Comparison of ENCODE assay signal across 2 cellular contexts in the genomic region with DNA sequence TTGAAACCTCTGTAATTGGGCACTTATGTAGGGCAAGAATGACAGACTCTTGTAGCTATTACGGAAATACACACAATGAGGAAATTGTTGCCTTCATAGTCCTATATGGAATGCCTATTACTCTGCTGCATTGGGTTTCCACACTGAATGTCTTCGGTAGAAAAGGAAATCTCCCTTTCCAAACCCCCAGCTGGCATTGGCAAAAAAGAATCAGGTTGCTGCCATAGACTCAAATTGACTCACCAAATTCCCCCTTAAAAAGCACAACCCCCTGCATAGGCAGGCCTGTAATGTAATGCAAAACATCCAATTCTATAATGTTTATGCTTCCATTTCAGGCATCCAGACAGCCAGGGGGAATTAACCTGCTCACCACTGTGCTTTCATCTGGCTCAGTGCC.
TF ChIP-seq lines count a peak whose summit lies in the region.

No MANE protein-coding gene starts in this region.

TF ChIP-seq in GM23338, 12 proteins besides CTCF, POLR2A, EP300 and RAD21 (continued from another document):
- TF ChIP-seq, protein P1, sequence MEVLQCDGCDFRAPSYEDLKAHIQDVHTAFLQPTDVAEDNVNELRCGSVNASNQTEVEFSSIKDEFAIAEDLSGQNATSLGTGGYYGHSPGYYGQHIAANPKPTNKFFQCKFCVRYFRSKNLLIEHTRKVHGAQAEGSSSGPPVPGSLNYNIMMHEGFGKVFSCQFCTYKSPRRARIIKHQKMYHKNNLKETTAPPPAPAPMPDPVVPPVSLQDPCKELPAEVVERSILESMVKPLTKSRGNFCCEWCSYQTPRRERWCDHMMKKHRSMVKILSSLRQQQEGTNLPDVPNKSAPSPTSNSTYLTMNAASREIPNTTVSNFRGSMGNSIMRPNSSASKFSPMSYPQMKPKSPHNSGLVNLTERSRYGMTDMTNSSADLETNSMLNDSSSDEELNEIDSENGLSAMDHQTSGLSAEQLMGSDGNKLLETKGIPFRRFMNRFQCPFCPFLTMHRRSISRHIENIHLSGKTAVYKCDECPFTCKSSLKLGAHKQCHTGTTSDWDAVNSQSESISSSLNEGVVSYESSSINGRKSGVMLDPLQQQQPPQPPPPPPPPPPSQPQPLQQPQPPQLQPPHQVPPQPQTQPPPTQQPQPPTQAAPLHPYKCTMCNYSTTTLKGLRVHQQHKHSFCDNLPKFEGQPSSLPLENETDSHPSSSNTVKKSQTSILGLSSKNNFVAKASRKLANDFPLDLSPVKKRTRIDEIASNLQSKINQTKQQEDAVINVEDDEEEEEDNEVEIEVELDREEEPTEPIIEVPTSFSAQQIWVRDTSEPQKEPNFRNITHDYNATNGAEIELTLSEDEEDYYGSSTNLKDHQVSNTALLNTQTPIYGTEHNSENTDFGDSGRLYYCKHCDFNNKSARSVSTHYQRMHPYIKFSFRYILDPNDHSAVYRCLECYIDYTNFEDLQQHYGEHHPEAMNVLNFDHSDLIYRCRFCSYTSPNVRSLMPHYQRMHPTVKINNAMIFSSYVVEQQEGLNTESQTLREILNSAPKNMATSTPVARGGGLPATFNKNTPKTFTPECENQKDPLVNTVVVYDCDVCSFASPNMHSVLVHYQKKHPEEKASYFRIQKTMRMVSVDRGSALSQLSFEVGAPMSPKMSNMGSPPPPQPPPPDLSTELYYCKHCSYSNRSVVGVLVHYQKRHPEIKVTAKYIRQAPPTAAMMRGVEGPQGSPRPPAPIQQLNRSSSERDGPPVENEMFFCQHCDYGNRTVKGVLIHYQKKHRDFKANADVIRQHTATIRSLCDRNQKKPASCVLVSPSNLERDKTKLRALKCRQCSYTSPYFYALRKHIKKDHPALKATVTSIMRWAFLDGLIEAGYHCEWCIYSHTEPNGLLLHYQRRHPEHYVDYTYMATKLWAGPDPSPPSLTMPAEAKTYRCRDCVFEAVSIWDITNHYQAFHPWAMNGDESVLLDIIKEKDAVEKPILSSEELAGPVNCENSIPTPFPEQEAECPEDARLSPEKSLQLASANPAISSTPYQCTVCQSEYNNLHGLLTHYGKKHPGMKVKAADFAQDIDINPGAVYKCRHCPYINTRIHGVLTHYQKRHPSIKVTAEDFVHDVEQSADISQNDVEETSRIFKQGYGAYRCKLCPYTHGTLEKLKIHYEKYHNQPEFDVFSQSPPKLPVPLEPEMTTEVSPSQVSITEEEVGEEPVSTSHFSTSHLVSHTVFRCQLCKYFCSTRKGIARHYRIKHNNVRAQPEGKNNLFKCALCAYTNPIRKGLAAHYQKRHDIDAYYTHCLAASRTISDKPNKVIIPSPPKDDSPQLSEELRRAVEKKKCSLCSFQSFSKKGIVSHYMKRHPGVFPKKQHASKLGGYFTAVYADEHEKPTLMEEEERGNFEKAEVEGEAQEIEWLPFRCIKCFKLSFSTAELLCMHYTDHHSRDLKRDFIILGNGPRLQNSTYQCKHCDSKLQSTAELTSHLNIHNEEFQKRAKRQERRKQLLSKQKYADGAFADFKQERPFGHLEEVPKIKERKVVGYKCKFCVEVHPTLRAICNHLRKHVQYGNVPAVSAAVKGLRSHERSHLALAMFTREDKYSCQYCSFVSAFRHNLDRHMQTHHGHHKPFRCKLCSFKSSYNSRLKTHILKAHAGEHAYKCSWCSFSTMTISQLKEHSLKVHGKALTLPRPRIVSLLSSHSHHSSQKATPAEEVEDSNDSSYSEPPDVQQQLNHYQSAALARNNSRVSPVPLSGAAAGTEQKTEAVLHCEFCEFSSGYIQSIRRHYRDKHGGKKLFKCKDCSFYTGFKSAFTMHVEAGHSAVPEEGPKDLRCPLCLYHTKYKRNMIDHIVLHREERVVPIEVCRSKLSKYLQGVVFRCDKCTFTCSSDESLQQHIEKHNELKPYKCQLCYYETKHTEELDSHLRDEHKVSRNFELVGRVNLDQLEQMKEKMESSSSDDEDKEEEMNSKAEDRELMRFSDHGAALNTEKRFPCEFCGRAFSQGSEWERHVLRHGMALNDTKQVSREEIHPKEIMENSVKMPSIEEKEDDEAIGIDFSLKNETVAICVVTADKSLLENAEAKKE (CRISPR knock-in tag; IDR thresholded peaks at IDR 0.05): no peak
- TF ChIP-seq ZNF331 (CRISPR knock-in tag; IDR thresholded peaks at IDR 0.05; ENCODE audit: low read depth) (no peak), CREB1 (CRISPR knock-in tag; IDR thresholded peaks at IDR 0.05; ENCODE audit: low read depth) (no peak), EZH2phosphoT487 (IDR thresholded peaks at IDR 0.05; ENCODE audit: unreplicated experiment) (no peak)
- TF ChIP-seq, protein P2, sequence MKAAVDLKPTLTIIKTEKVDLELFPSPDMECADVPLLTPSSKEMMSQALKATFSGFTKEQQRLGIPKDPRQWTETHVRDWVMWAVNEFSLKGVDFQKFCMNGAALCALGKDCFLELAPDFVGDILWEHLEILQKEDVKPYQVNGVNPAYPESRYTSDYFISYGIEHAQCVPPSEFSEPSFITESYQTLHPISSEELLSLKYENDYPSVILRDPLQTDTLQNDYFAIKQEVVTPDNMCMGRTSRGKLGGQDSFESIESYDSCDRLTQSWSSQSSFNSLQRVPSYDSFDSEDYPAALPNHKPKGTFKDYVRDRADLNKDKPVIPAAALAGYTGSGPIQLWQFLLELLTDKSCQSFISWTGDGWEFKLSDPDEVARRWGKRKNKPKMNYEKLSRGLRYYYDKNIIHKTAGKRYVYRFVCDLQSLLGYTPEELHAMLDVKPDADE (IDR thresholded peaks at IDR 0.05): no peak
- TF ChIP-seq, protein P3, sequence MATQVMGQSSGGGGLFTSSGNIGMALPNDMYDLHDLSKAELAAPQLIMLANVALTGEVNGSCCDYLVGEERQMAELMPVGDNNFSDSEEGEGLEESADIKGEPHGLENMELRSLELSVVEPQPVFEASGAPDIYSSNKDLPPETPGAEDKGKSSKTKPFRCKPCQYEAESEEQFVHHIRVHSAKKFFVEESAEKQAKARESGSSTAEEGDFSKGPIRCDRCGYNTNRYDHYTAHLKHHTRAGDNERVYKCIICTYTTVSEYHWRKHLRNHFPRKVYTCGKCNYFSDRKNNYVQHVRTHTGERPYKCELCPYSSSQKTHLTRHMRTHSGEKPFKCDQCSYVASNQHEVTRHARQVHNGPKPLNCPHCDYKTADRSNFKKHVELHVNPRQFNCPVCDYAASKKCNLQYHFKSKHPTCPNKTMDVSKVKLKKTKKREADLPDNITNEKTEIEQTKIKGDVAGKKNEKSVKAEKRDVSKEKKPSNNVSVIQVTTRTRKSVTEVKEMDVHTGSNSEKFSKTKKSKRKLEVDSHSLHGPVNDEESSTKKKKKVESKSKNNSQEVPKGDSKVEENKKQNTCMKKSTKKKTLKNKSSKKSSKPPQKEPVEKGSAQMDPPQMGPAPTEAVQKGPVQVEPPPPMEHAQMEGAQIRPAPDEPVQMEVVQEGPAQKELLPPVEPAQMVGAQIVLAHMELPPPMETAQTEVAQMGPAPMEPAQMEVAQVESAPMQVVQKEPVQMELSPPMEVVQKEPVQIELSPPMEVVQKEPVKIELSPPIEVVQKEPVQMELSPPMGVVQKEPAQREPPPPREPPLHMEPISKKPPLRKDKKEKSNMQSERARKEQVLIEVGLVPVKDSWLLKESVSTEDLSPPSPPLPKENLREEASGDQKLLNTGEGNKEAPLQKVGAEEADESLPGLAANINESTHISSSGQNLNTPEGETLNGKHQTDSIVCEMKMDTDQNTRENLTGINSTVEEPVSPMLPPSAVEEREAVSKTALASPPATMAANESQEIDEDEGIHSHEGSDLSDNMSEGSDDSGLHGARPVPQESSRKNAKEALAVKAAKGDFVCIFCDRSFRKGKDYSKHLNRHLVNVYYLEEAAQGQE (IDR thresholded peaks at IDR 0.05; ENCODE audit: unreplicated experiment): no peak

TF ChIP-seq in WTC11, 78 proteins besides CTCF, POLR2A, EP300 and RAD21 (continued from another document):
- TF ChIP-seq, protein P4, sequence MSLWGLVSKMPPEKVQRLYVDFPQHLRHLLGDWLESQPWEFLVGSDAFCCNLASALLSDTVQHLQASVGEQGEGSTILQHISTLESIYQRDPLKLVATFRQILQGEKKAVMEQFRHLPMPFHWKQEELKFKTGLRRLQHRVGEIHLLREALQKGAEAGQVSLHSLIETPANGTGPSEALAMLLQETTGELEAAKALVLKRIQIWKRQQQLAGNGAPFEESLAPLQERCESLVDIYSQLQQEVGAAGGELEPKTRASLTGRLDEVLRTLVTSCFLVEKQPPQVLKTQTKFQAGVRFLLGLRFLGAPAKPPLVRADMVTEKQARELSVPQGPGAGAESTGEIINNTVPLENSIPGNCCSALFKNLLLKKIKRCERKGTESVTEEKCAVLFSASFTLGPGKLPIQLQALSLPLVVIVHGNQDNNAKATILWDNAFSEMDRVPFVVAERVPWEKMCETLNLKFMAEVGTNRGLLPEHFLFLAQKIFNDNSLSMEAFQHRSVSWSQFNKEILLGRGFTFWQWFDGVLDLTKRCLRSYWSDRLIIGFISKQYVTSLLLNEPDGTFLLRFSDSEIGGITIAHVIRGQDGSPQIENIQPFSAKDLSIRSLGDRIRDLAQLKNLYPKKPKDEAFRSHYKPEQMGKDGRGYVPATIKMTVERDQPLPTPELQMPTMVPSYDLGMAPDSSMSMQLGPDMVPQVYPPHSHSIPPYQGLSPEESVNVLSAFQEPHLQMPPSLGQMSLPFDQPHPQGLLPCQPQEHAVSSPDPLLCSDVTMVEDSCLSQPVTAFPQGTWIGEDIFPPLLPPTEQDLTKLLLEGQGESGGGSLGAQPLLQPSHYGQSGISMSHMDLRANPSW (CRISPR knock-in tag; conservative IDR thresholded peaks at IDR 0.05; ENCODE audit: low read depth): no peak
- TF ChIP-seq NFYB (CRISPR knock-in tag; conservative IDR thresholded peaks at IDR 0.05; ENCODE audit: low read depth): no peak
- no peak for TF ChIP-seq RORB (CRISPR knock-in tag; IDR thresholded peaks at IDR 0.05)
- no peak for TF ChIP-seq ZNF232 (CRISPR knock-in tag; IDR thresholded peaks at IDR 0.05)
- no peak for TF ChIP-seq OVOL2 (CRISPR knock-in tag; IDR thresholded peaks at IDR 0.05; ENCODE audit: borderline replicate concordance)
- TF ChIP-seq, protein P5, sequence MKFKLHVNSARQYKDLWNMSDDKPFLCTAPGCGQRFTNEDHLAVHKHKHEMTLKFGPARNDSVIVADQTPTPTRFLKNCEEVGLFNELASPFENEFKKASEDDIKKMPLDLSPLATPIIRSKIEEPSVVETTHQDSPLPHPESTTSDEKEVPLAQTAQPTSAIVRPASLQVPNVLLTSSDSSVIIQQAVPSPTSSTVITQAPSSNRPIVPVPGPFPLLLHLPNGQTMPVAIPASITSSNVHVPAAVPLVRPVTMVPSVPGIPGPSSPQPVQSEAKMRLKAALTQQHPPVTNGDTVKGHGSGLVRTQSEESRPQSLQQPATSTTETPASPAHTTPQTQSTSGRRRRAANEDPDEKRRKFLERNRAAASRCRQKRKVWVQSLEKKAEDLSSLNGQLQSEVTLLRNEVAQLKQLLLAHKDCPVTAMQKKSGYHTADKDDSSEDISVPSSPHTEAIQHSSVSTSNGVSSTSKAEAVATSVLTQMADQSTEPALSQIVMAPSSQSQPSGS (CRISPR knock-in tag; IDR thresholded peaks at IDR 0.05; ENCODE audit: borderline replicate concordance, low read depth): no peak
- TF ChIP-seq, protein P6, sequence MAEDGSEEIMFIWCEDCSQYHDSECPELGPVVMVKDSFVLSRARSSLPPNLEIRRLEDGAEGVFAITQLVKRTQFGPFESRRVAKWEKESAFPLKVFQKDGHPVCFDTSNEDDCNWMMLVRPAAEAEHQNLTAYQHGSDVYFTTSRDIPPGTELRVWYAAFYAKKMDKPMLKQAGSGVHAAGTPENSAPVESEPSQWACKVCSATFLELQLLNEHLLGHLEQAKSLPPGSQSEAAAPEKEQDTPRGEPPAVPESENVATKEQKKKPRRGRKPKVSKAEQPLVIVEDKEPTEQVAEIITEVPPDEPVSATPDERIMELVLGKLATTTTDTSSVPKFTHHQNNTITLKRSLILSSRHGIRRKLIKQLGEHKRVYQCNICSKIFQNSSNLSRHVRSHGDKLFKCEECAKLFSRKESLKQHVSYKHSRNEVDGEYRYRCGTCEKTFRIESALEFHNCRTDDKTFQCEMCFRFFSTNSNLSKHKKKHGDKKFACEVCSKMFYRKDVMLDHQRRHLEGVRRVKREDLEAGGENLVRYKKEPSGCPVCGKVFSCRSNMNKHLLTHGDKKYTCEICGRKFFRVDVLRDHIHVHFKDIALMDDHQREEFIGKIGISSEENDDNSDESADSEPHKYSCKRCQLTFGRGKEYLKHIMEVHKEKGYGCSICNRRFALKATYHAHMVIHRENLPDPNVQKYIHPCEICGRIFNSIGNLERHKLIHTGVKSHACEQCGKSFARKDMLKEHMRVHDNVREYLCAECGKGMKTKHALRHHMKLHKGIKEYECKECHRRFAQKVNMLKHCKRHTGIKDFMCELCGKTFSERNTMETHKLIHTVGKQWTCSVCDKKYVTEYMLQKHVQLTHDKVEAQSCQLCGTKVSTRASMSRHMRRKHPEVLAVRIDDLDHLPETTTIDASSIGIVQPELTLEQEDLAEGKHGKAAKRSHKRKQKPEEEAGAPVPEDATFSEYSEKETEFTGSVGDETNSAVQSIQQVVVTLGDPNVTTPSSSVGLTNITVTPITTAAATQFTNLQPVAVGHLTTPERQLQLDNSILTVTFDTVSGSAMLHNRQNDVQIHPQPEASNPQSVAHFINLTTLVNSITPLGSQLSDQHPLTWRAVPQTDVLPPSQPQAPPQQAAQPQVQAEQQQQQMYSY (CRISPR knock-in tag; IDR thresholded peaks at IDR 0.05): no peak
